In genomic region chr4:1759170-1759817, GRCh38 we compare ENCODE assay signal across 15 cellular contexts.
"Had no signal": no experiment of that assay in that cellular context is flagged by ENCODE, and none has a peak within 500 bp of the region (broad histone marks: within the 10 kb centered on the region; RNA-seq: fewer than 3 reads in every experiment).

No MANE protein-coding gene starts in this region.

- H3K9me3 ChIP-seq: adrenal gland, right lobe of liver, spleen had no signal

- H3K4me3 Mint-ChIP-seq: activated naive CD4-positive, alpha-beta T cell treated with anti-CD3 and anti-CD28 coated beads for 36 hours; central memory CD8-positive, alpha-beta T cell; effector memory CD8-positive, alpha-beta T cell; stimulated activated memory B cell treated with anti-CD40 and anti-IgM and Interleukin-4, amounts not matched to agents 10 μg/mL and 1 μg/mL and 100 μg/mL, for 72 hours; type B pancreatic cell had no signal

- H3K27ac Mint-ChIP-seq: activated naive CD4-positive, alpha-beta T cell treated with anti-CD3 and anti-CD28 coated beads for 36 hours; effector memory CD8-positive, alpha-beta T cell; stimulated activated memory B cell treated with anti-CD40 and anti-IgM and Interleukin-4, amounts not matched to agents 10 μg/mL and 1 μg/mL and 100 μg/mL, for 72 hours; type B pancreatic cell had no signal

- H3K27me3 Mint-ChIP-seq: type B pancreatic cell had no signal

- DNase-seq: activated CD4-positive, alpha-beta T cell treated with anti-CD3 and anti-CD28 coated beads for 4 hours; activated naive CD4-positive, alpha-beta T cell treated with anti-CD3 and anti-CD28 coated beads for 36 hours; adrenal gland; effector memory CD8-positive, alpha-beta T cell; hypothalamus; naive B cell; nucleus accumbens; right lobe of liver; spleen; stimulated activated CD4-positive, alpha-beta T cell treated with anti-CD3 and anti-CD28 coated beads, Interleukin-1b, Interleukin-23, amount 100 ng/mL, for 48 hours; T1000 had no signal

- H3K36me3 Mint-ChIP-seq: naive B cell; stimulated activated memory B cell treated with anti-CD40 and anti-IgM and Interleukin-4, amounts not matched to agents 10 μg/mL and 1 μg/mL and 100 μg/mL, for 72 hours; type B pancreatic cell had no signal

- ATAC-seq: effector memory CD8-positive, alpha-beta T cell; stimulated activated memory B cell treated with anti-CD40 and anti-IgM and Interleukin-4, amounts not matched to agents 10 μg/mL and 1 μg/mL and 100 μg/mL, for 72 hours had no signal

- H3K36me3 ChIP-seq: adrenal gland, right lobe of liver, spleen had no signal

- H3K4me3 ChIP-seq: adrenal gland, lung, right lobe of liver, spleen had no signal

- H3K27ac ChIP-seq: adrenal gland, right lobe of liver had no signal

- H3K27me3 ChIP-seq: adrenal gland, right lobe of liver had no signal

- H3K9me3 Mint-ChIP-seq: activated naive CD4-positive, alpha-beta T cell treated with anti-CD3 and anti-CD28 coated beads for 36 hours; central memory CD8-positive, alpha-beta T cell; effector memory CD8-positive, alpha-beta T cell; naive B cell; stimulated activated memory B cell treated with anti-CD40 and anti-IgM and Interleukin-4, amounts not matched to agents 10 μg/mL and 1 μg/mL and 100 μg/mL, for 72 hours; type B pancreatic cell had no signal

- H3K4me1 Mint-ChIP-seq: central memory CD8-positive, alpha-beta T cell had no signal
